In the genomic region with DNA sequence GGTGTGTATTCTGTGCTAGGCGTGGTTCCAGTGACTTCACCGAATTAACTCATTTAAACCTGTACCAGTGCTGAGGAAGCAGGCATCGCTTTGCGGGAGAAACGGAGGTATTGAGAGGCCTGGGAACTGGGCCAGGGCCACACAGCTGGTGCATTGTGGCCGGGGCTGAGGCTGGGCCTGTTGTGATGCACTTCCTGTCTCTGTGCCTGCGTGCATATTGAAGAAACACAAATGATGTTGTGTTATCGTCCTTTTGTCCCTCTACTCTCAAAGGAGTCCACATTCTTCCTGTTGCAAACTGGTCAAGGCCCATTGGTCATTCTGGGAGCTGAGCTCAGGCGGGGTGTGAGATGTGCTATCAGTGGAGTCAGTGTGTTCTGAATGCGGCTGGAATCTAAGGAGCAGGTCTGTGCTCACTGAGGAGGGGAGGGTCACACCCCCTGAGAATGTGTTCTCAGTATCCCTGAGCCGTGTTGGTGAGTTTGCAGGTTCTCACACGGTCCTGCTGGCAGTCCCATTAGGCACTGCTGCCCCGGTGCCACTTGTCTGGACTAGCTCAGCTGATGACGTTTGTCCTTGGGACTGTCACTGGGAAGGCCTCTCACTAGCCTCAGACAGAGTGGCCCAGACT, we compare ENCODE assay signal across 8 cellular contexts.
DNase-seq lines count a peak whose midpoint lies in the region; ATAC-seq lines count a peak whose summit lies in the region.

No MANE protein-coding gene starts in this region.

- peak overlapping the region; percentile 81 for H3K4me3 Mint-ChIP-seq in T-helper 17 cell
- peak overlapping the region; percentile 44 to 75 for H3K4me3 Mint-ChIP-seq in effector memory CD8-positive, alpha-beta T cell
- peak overlapping the region; percentile 49 to 84 (median 79) for H3K4me3 Mint-ChIP-seq in naive thymus-derived CD8-positive, alpha-beta T cell

- H3K4me1 Mint-ChIP-seq in T-helper 17 cell: peaks cover 62% of the 10 kb centered on the region
- H3K4me1 Mint-ChIP-seq in effector memory CD8-positive, alpha-beta T cell (ENCODE audit: low read depth in 2 of 2): peaks cover 58 to 65% of the 10 kb centered on the region in 2 donors
- H3K4me1 Mint-ChIP-seq in naive thymus-derived CD8-positive, alpha-beta T cell: peaks cover 54 to 90% (median 81%) of the 10 kb centered on the region in 4 donors

- DNase-seq in EH (ENCODE audit: low read depth) (peak; percentile 41), T-helper 17 cell (peak; percentile 32 to 71 (median 70)), COR-L47 (lab: John Stamatoyannopoulos, UW) (no peak), GOT3 (lab: John Stamatoyannopoulos, UW) (no peak)
- DNase-seq in effector memory CD8-positive, alpha-beta T cell: peak; percentile 30 to 65 (median 64)
- peak; percentile 31 to 87 (median 74) for DNase-seq in naive thymus-derived CD8-positive, alpha-beta T cell

- H3K36me3 Mint-ChIP-seq in T-helper 17 cell (ENCODE audit: low read depth): no peaks in the 10 kb centered on the region
- H3K36me3 Mint-ChIP-seq in effector memory CD8-positive, alpha-beta T cell (ENCODE audit: insufficient read depth): peaks cover 26% of the 10 kb centered on the region
- peaks cover 0 to 17% (median 9%) of the 10 kb centered on the region in 3 donors for H3K36me3 Mint-ChIP-seq in naive thymus-derived CD8-positive, alpha-beta T cell

- no peaks in the 10 kb centered on the region for H3K9me3 ChIP-seq in T-helper 17 cell (ENCODE audit: control insufficient read depth, low read length, poor library complexity, severe bottlenecking)

- POLR2A ChIA-PET in naive thymus-derived CD8-positive, alpha-beta T cell (lab: Charles Lee): interaction anchor here (0.8 to 1.3 kb wide), 8 partner anchors 12 to 462 kb away, joined by 3 to 4 read pairs (median 4); no protein-coding TSS in a partner anchor

- no peaks in the 10 kb centered on the region for H3K27me3 Mint-ChIP-seq in T-helper 17 cell
- H3K27me3 Mint-ChIP-seq in effector memory CD8-positive, alpha-beta T cell: no peaks in the 10 kb centered on the region
- H3K27me3 Mint-ChIP-seq in naive thymus-derived CD8-positive, alpha-beta T cell: no peaks in the 10 kb centered on the region

- peak; percentile 39 for ATAC-seq in HG02763 (IDR thresholded peaks at IDR 0.05; ENCODE audit: unreplicated experiment)
- ATAC-seq in T-helper 17 cell: peak; percentile 95
- peak; percentile 96 for ATAC-seq in effector memory CD8-positive, alpha-beta T cell (replicated peaks)
- peak; percentile 86 to 90 for ATAC-seq in naive thymus-derived CD8-positive, alpha-beta T cell
- no peak for ATAC-seq in HG02840 (IDR thresholded peaks at IDR 0.05; ENCODE audit: low FRiP score, unreplicated experiment)

- peak overlapping the region; percentile 100 for H3K27ac Mint-ChIP-seq in T-helper 17 cell
- H3K27ac Mint-ChIP-seq in effector memory CD8-positive, alpha-beta T cell: peak overlapping the region; percentile 90 to 97
- peak overlapping the region; percentile 85 to 99 (median 98) for H3K27ac Mint-ChIP-seq in naive thymus-derived CD8-positive, alpha-beta T cell

- no peaks in the 10 kb centered on the region for H3K9me3 Mint-ChIP-seq in effector memory CD8-positive, alpha-beta T cell
- no peaks in the 10 kb centered on the region for H3K9me3 Mint-ChIP-seq in naive thymus-derived CD8-positive, alpha-beta T cell

Comparison
In these comparisons a context has a peak if more than half of its experiments do, and no peak if none do; other contexts are left out.
1. DNase-seq: peak in EH (single experiment), T-helper 17 cell (3 of 3), effector memory CD8-positive, alpha-beta T cell (3 of 3) and naive thymus-derived CD8-positive, alpha-beta T cell (10 of 10); none in COR-L47 (single experiment) and GOT3 (single experiment).
2. Peak in every context shown above with its lines, with median percentiles within 50 percentile points of each other: H3K27ac Mint-ChIP-seq and H3K4me3 Mint-ChIP-seq.